Comparison of ENCODE assay signal across 26 cellular contexts in genomic region chr12:33052141-33053051, GRCh38.
"Had no signal": no experiment of that assay in that cellular context is flagged by ENCODE, and none has a peak within 500 bp of the region (broad histone marks: within the 10 kb centered on the region; RNA-seq: fewer than 3 reads in every experiment).

No MANE protein-coding gene starts in this region.

- H3K4me3 Mint-ChIP-seq: activated CD4-positive, alpha-beta memory T cell treated with anti-CD3 and anti-CD28 coated beads, Interleukin-2, amount 10 ng/mL, durations not matched to agents 7 days and 5 days; activated CD4-positive, alpha-beta T cell treated with anti-CD3 and anti-CD28 coated beads, Interleukin-2, amount 10 ng/mL, durations not matched to agents 24 days and 14 days; activated T-cell treated with anti-CD3 and anti-CD28 coated beads, Interleukin-2, amount 50 U/mL, for 24 hours; activated T-helper 17 cell treated with anti-CD3 and anti-CD28 coated beads, Interleukin-2, amount 50 U/mL, for 72 hours; natural killer cell; neural progenitor cell; T-helper 17 cell had no signal

- H3K27ac ChIP-seq: brain microvascular endothelial cell, heart left ventricle, lower lobe of right lung, neural progenitor cell, right atrium auricular region, suprapubic skin, tibial nerve, WERI-Rb-1 had no signal

- H3K36me3 Mint-ChIP-seq: natural killer cell, neural progenitor cell had no signal

- H3K27me3 Mint-ChIP-seq: activated CD4-positive, alpha-beta memory T cell treated with anti-CD3 and anti-CD28 coated beads, Interleukin-2, amount 10 ng/mL, durations not matched to agents 7 days and 5 days; activated CD4-positive, alpha-beta T cell treated with anti-CD3 and anti-CD28 coated beads, Interleukin-2, amount 10 ng/mL, durations not matched to agents 24 days and 14 days; activated T-cell treated with anti-CD3 and anti-CD28 coated beads, Interleukin-2, amount 50 U/mL, for 24 hours; activated T-helper 17 cell treated with anti-CD3 and anti-CD28 coated beads, Interleukin-2, amount 50 U/mL, for 72 hours; T-helper 17 cell had no signal

- H3K4me1 Mint-ChIP-seq: activated CD4-positive, alpha-beta memory T cell treated with anti-CD3 and anti-CD28 coated beads, Interleukin-2, amount 10 ng/mL, durations not matched to agents 7 days and 5 days; activated CD4-positive, alpha-beta T cell treated with anti-CD3 and anti-CD28 coated beads, Interleukin-2, amount 10 ng/mL, durations not matched to agents 24 days and 14 days; activated T-helper 17 cell treated with anti-CD3 and anti-CD28 coated beads, Interleukin-2, amount 50 U/mL, for 72 hours; natural killer cell; neural progenitor cell; T-helper 17 cell had no signal

- ATAC-seq: activated T-helper 17 cell treated with anti-CD3 and anti-CD28 coated beads, Interleukin-2, amount 50 U/mL, for 72 hours; heart left ventricle; left lobe of liver; natural killer cell; T-helper 17 cell had no signal

- H3K27me3 ChIP-seq: brain microvascular endothelial cell, heart left ventricle, neural progenitor cell, right atrium auricular region, suprapubic skin, tibial nerve had no signal

- H3K4me2 ChIP-seq: neural progenitor cell had no signal

- H3K36me3 ChIP-seq: brain microvascular endothelial cell, heart left ventricle, lower lobe of right lung, neural progenitor cell, right atrium auricular region, suprapubic skin, tibial nerve, WERI-Rb-1 had no signal

- H2AFZ ChIP-seq: neural progenitor cell had no signal

- H3K27ac Mint-ChIP-seq: activated CD4-positive, alpha-beta memory T cell treated with anti-CD3 and anti-CD28 coated beads, Interleukin-2, amount 10 ng/mL, durations not matched to agents 7 days and 5 days; activated CD4-positive, alpha-beta T cell treated with anti-CD3 and anti-CD28 coated beads, Interleukin-2, amount 10 ng/mL, durations not matched to agents 24 days and 14 days; activated T-cell treated with anti-CD3 and anti-CD28 coated beads, Interleukin-2, amount 50 U/mL, for 24 hours; activated T-helper 17 cell treated with anti-CD3 and anti-CD28 coated beads, Interleukin-2, amount 50 U/mL, for 72 hours; natural killer cell; neural progenitor cell; T-helper 17 cell had no signal

- H3K9me3 ChIP-seq: heart left ventricle, lower lobe of right lung, right atrium auricular region, suprapubic skin, tibial nerve had no signal

- H3K9me3 Mint-ChIP-seq: activated CD4-positive, alpha-beta memory T cell treated with anti-CD3 and anti-CD28 coated beads, Interleukin-2, amount 10 ng/mL, durations not matched to agents 7 days and 5 days; activated CD4-positive, alpha-beta T cell treated with anti-CD3 and anti-CD28 coated beads, Interleukin-2, amount 10 ng/mL, durations not matched to agents 24 days and 14 days; activated T-cell treated with anti-CD3 and anti-CD28 coated beads, Interleukin-2, amount 50 U/mL, for 24 hours; neural progenitor cell had no signal

- H3K4me1 ChIP-seq: heart left ventricle, lower lobe of right lung, neural progenitor cell, right atrium auricular region, suprapubic skin, tibial nerve had no signal

- DNase-seq: activated CD4-positive, alpha-beta memory T cell treated with anti-CD3 and anti-CD28 coated beads, Interleukin-2, amount 10 ng/mL, durations not matched to agents 7 days and 5 days; activated CD4-positive, alpha-beta T cell treated with anti-CD3 and anti-CD28 coated beads, Interleukin-2, amount 10 ng/mL, durations not matched to agents 24 days and 14 days; activated CD4-positive, CD25-positive, alpha-beta regulatory T cell treated with anti-CD3 and anti-CD28 coated beads, Interleukin-2, amount 50 U/mL, for 72 hours; activated CD8-positive, alpha-beta memory T cell treated with anti-CD3 and anti-CD28 coated beads, Interleukin-2, amount 50 U/mL, for 48 hours; activated gamma-delta T cell treated with Interleukin-2 at 50 U/mL for 16 hours; activated naive CD4-positive, alpha-beta T cell treated with anti-CD3 and anti-CD28 coated beads, Interleukin-2, amount 50 U/mL, for 16 hours; activated T-cell treated with anti-CD3 and anti-CD28 coated beads, Interleukin-2, amount 50 U/mL, for 24 hours; amniotic stem cell; brain microvascular endothelial cell; cortex of kidney; foreskin fibroblast; heart left ventricle; hypothalamus; kidney glomerular epithelial cell; lower lobe of right lung; mesenchymal stem cell; natural killer cell; T-helper 17 cell; T1000; WERI-Rb-1 had no signal

- H3K4me3 ChIP-seq: heart left ventricle, lower lobe of right lung, neural progenitor cell, right atrium auricular region, suprapubic skin, tibial nerve had no signal
